ENCODE assay signal across 12 cellular contexts in genomic region chr9:76650692-76651091, GRCh38.
A peak's percentile ranks its signal among the peaks of the same experiment; 100 is the strongest.
DNase-seq lines count a peak whose midpoint lies in the region; ATAC-seq, FAIRE-seq and TF ChIP-seq lines count a peak whose summit lies in the region.
"Had no signal": no experiment of that assay in that cellular context is flagged by ENCODE, and none has a peak within 500 bp of the region (broad histone marks: within the 10 kb centered on the region; RNA-seq: fewer than 3 reads in every experiment).

No MANE protein-coding gene starts in this region.

- no peaks in the 10 kb centered on the region for H3K9me1 ChIP-seq in endothelial cell of umbilical vein (replicated peaks; ENCODE audit: control insufficient read depth, extremely low read depth, insufficient read depth, low read length)

- DNase-seq in DMS153 treated with DMSO at 0.1 percent for 48 hours (lab: John Stamatoyannopoulos, UW; ENCODE audit: unreplicated experiment) (peak; percentile 22), DMS153 (lab: John Stamatoyannopoulos, UW) (no peak), NCI-H69 (lab: John Stamatoyannopoulos, UW) (peak; percentile 72), endothelial cell of umbilical vein (ENCODE audit: low read depth, low spot score) (peak; percentile 26), cerebellar nuclear complex (lab: John Stamatoyannopoulos, UW) (no peak), SKM-1 treated with dmso at 0.1 percent for 144 hours (lab: John Stamatoyannopoulos, UW; ENCODE audit: unreplicated experiment) (no peak)
- DNase-seq: head of caudate nucleus, Karpas-422, right lobe of liver had no signal

- no peak overlapping the region for H3K27ac ChIP-seq in endothelial cell of umbilical vein (ENCODE audit: insufficient read depth, low read depth, low read length)
- H3K27ac ChIP-seq in rectal smooth muscle tissue (ENCODE audit: low read depth, low read length), result peak overlapping the region; percentile 21
- H3K27ac ChIP-seq: 22Rv1 had no signal

- no TSS peak for BruUV-seq in endothelial cell of umbilical vein (replicated peaks; lab: Mats Ljungman, UMichigan)

- no peaks in the 10 kb centered on the region for H3K79me2 ChIP-seq in endothelial cell of umbilical vein (ENCODE audit: control insufficient read depth, insufficient read depth, low read length)

- H3K36me3 ChIP-seq in endothelial cell of umbilical vein (ENCODE audit: control insufficient read depth in 2 of 2, extremely low read depth in 1 of 2, insufficient read depth in 2 of 2, low read length in 2 of 2), result no peaks in the 10 kb centered on the region
- no peaks in the 10 kb centered on the region for H3K36me3 ChIP-seq in rectal smooth muscle tissue (ENCODE audit: control insufficient read depth, insufficient read depth, low read length)
- H3K36me3 ChIP-seq: right lobe of liver had no signal

- ATAC-seq in HG03378 (IDR thresholded peaks at IDR 0.05; ENCODE audit: unreplicated experiment), result no peak

- CTCF ChIA-PET in endothelial cell of umbilical vein (lab: Charles Lee), result interaction anchor here (0.8 to 2.6 kb wide), 14 partner anchors 8 to 500 kb away, joined by 3 to 14 read pairs (median 4); partner anchors contain the start of genes GCNT1 and RFK

- H3K4me3 ChIP-seq in endothelial cell of umbilical vein (replicated peaks in 1 of 3; ENCODE audit: insufficient read depth in 1 of 3, low read depth in 1 of 3, low read length in 3 of 3) (no peak overlapping the region), rectal smooth muscle tissue (ENCODE audit: low read length) (peak overlapping the region; percentile 28)
- H3K4me3 ChIP-seq: right lobe of liver had no signal

- peak; percentile 8 for FAIRE-seq in endothelial cell of umbilical vein (lab: Jason Lieb, UNC)

- POLR2A ChIA-PET in endothelial cell of umbilical vein (lab: Charles Lee), result no interaction called here

- intact Hi-C loops in endothelial cell of umbilical vein (cut with micrococcal nuclease), result no loop called here

- H3K9ac ChIP-seq in endothelial cell of umbilical vein (replicated peaks; ENCODE audit: extremely low read depth, insufficient read depth, low read length) (no peak overlapping the region), rectal smooth muscle tissue (ENCODE audit: low read length) (no peak overlapping the region)

- no peaks in the 10 kb centered on the region for H3K27me3 ChIP-seq in endothelial cell of umbilical vein (ENCODE audit: control insufficient read depth in 2 of 2, insufficient read depth in 2 of 2, low read length in 2 of 2)
- H3K27me3 ChIP-seq in rectal smooth muscle tissue (ENCODE audit: control insufficient read depth, insufficient read depth, low read length), result no peaks in the 10 kb centered on the region
- H3K27me3 ChIP-seq: right lobe of liver had no signal

- dilution Hi-C loops in endothelial cell of umbilical vein (cut with MboI; ENCODE audit: extremely low pct_ligation_motif_present, low sequenced_read_pairs), result no loop called here

- H3K9me3 ChIP-seq in endothelial cell of umbilical vein (replicated peaks; ENCODE audit: control insufficient read depth, insufficient read depth, low read length), result no peaks in the 10 kb centered on the region
- H3K9me3 ChIP-seq: right lobe of liver had no signal

- H4K20me1 ChIP-seq in endothelial cell of umbilical vein (replicated peaks; ENCODE audit: control insufficient read depth, extremely low read depth, insufficient read depth, low read length), result no peaks in the 10 kb centered on the region

- no peak for TF ChIP-seq CTCF in endothelial cell of umbilical vein (IDR thresholded peaks at IDR 0.05; ENCODE audit: extremely low read depth in 1 of 2, insufficient read depth in 1 of 2, low read depth in 1 of 2, low read length in 2 of 2)

- TF ChIP-seq POLR2A in endothelial cell of umbilical vein (IDR thresholded peaks at IDR 0.05; ENCODE audit: low read depth, low read length), result no peak

- H2AFZ ChIP-seq in endothelial cell of umbilical vein (ENCODE audit: low read depth, low read length), result peak overlapping the region; percentile 80

- H3K4me1 ChIP-seq in endothelial cell of umbilical vein (ENCODE audit: control insufficient read depth, extremely low read depth, insufficient read depth, low read length), result peaks cover 44% of the 10 kb centered on the region
- H3K4me1 ChIP-seq in rectal smooth muscle tissue (ENCODE audit: control insufficient read depth, insufficient read depth, low read length), result no peaks in the 10 kb centered on the region
- H3K4me1 ChIP-seq: right lobe of liver had no signal

- peak overlapping the region; percentile 97 for H3K4me2 ChIP-seq in endothelial cell of umbilical vein (ENCODE audit: insufficient read depth, low read length)

TF ChIP-seq in endothelial cell of umbilical vein, 7 proteins besides CTCF, POLR2A, EP300 and RAD21:
- TF ChIP-seq EZH2 (IDR thresholded peaks at IDR 0.05; ENCODE audit: borderline replicate concordance, low read depth, low read length, severe bottlenecking) (no peak), POLR2AphosphoS5 (IDR thresholded peaks at IDR 0.05; ENCODE audit: insufficient read depth, low read depth, low read length) (no peak), MYC (IDR thresholded peaks at IDR 0.05; ENCODE audit: low read depth, low read length) (no peak), JUN (IDR thresholded peaks at IDR 0.05; ENCODE audit: borderline replicate concordance, insufficient read depth, insufficient read length, low read depth) (no peak), FOS (IDR thresholded peaks at IDR 0.05; ENCODE audit: borderline replicate concordance, insufficient read depth, low read length) (no peak), GATA2 (IDR thresholded peaks at IDR 0.05; ENCODE audit: insufficient read depth, insufficient read length, low read depth, low read length) (no peak)
- TF ChIP-seq, protein P1, sequence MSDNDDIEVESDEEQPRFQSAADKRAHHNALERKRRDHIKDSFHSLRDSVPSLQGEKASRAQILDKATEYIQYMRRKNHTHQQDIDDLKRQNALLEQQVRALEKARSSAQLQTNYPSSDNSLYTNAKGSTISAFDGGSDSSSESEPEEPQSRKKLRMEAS (IDR thresholded peaks at IDR 0.05; ENCODE audit: insufficient read depth, insufficient read length), result no peak

Comparison
In these comparisons a context has a peak if more than half of its experiments do, and no peak if none do; other contexts are left out.
1. DNase-seq: peak in DMS153 treated with DMSO at 0.1 percent for 48 hours (single experiment), NCI-H69 (single experiment) and endothelial cell of umbilical vein (single experiment); none in DMS153 (single experiment), cerebellar nuclear complex (0 of 2) and SKM-1 treated with dmso at 0.1 percent for 144 hours (single experiment).